Comparison of ENCODE assay signal across 23 cellular contexts in the genomic region with DNA sequence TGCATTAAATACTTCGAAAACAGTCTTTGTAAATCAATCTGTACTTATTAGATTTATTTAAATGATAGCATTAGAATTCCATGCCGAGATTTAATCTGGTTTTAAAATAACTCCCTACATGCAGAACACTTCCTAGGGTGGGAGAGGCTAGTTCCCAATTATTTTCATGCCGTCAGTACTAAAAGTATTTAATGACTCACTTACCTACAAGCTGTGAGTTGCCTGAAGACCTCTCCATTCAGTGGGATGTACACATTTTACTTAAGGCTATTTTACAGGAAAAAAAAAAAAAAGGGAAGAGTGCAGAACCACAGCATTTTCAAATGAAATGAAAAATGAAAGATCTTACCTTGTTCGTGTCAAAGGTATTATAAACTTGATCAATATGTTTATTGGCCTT. TPM values are rescaled to one million over a fixed set of nuclear protein-coding genes. Genes with fewer than 3 reads are reported as not detected.
"Had no signal": no experiment of that assay in that cellular context is flagged by ENCODE, and none has a peak within 500 bp of the region (broad histone marks: within the 10 kb centered on the region; RNA-seq: fewer than 3 reads in every experiment).

No MANE protein-coding gene starts in this region.

- H3K27me3 ChIP-seq: ascending aorta, cardiac muscle cell, ovary had no signal

- H3K9me3 Mint-ChIP-seq: activated CD4-positive, alpha-beta T cell treated with anti-CD3 and anti-CD28 coated beads, Interleukin-2, amount 10 ng/mL, durations not matched to agents 24 days and 14 days; activated CD8-positive, alpha-beta T cell treated with anti-CD3 and anti-CD28 coated beads for 36 hours; activated naive CD4-positive, alpha-beta T cell treated with anti-CD3 and anti-CD28 coated beads, Interleukin-2, amount 10 ng/mL, durations not matched to agents 7 days and 5 days; activated naive CD8-positive, alpha-beta T cell treated with anti-CD3 and anti-CD28 coated beads, Interleukin-2, amount 50 U/mL, for 24 hours; activated T-cell treated with anti-CD3 and anti-CD28 coated beads, Interleukin-2, amount 50 U/mL, for 24 hours; memory B cell; stimulated activated naive B cell treated with anti-CD40 and anti-IgM and Interleukin-4, amounts not matched to agents 10 μg/mL and 1 μg/mL and 100 μg/mL, for 72 hours had no signal

- DNase-seq: activated CD4-positive, alpha-beta T cell treated with anti-CD3 and anti-CD28 coated beads, Interleukin-2, amount 10 ng/mL, durations not matched to agents 24 days and 14 days; activated CD4-positive, CD25-positive, alpha-beta regulatory T cell; activated CD8-positive, alpha-beta T cell treated with anti-CD3 and anti-CD28 coated beads for 36 hours; activated naive CD4-positive, alpha-beta T cell treated with anti-CD3 and anti-CD28 coated beads, Interleukin-2, amount 10 ng/mL, durations not matched to agents 7 days and 5 days; activated naive CD8-positive, alpha-beta T cell treated with anti-CD3 and anti-CD28 coated beads, Interleukin-2, amount 50 U/mL, for 24 hours; activated T-cell treated with anti-CD3 and anti-CD28 coated beads, Interleukin-2, amount 50 U/mL, for 24 hours; dermis blood vessel endothelial cell; effector memory CD4-positive, alpha-beta T cell; foreskin melanocyte; head of caudate nucleus; kidney; left ventricle myocardium superior; mucosa of descending colon; naive B cell; ovary; stimulated activated naive B cell treated with anti-CD40 and anti-IgM and Interleukin-4, amounts not matched to agents 10 μg/mL and 1 μg/mL and 100 μg/mL, for 72 hours; T-helper 1 cell; T-helper 9 cell had no signal

- ATAC-seq: activated CD8-positive, alpha-beta T cell treated with anti-CD3 and anti-CD28 coated beads for 36 hours; activated naive CD8-positive, alpha-beta T cell treated with anti-CD3 and anti-CD28 coated beads, Interleukin-2, amount 50 U/mL, for 24 hours; left ventricle myocardium superior; mucosa of descending colon; stimulated activated naive B cell treated with anti-CD40 and anti-IgM and Interleukin-4, amounts not matched to agents 10 μg/mL and 1 μg/mL and 100 μg/mL, for 72 hours had no signal

- H3K27ac Mint-ChIP-seq: activated CD4-positive, alpha-beta T cell treated with anti-CD3 and anti-CD28 coated beads, Interleukin-2, amount 10 ng/mL, durations not matched to agents 24 days and 14 days; activated CD8-positive, alpha-beta T cell treated with anti-CD3 and anti-CD28 coated beads for 36 hours; activated naive CD4-positive, alpha-beta T cell treated with anti-CD3 and anti-CD28 coated beads, Interleukin-2, amount 10 ng/mL, durations not matched to agents 7 days and 5 days; activated naive CD8-positive, alpha-beta T cell treated with anti-CD3 and anti-CD28 coated beads, Interleukin-2, amount 50 U/mL, for 24 hours; activated T-cell treated with anti-CD3 and anti-CD28 coated beads, Interleukin-2, amount 50 U/mL, for 24 hours; memory B cell; naive B cell; stimulated activated naive B cell treated with anti-CD40 and anti-IgM and Interleukin-4, amounts not matched to agents 10 μg/mL and 1 μg/mL and 100 μg/mL, for 72 hours had no signal

- H3K27ac ChIP-seq: ascending aorta, cardiac muscle cell, ovary had no signal

- H3K4me1 Mint-ChIP-seq: activated CD4-positive, alpha-beta T cell treated with anti-CD3 and anti-CD28 coated beads, Interleukin-2, amount 10 ng/mL, durations not matched to agents 24 days and 14 days; activated naive CD4-positive, alpha-beta T cell treated with anti-CD3 and anti-CD28 coated beads, Interleukin-2, amount 10 ng/mL, durations not matched to agents 7 days and 5 days; activated naive CD8-positive, alpha-beta T cell treated with anti-CD3 and anti-CD28 coated beads, Interleukin-2, amount 50 U/mL, for 24 hours; memory B cell; naive B cell; stimulated activated naive B cell treated with anti-CD40 and anti-IgM and Interleukin-4, amounts not matched to agents 10 μg/mL and 1 μg/mL and 100 μg/mL, for 72 hours had no signal

- H3K4me3 Mint-ChIP-seq: activated CD4-positive, alpha-beta T cell treated with anti-CD3 and anti-CD28 coated beads, Interleukin-2, amount 10 ng/mL, durations not matched to agents 24 days and 14 days; activated CD8-positive, alpha-beta T cell treated with anti-CD3 and anti-CD28 coated beads for 36 hours; activated naive CD4-positive, alpha-beta T cell treated with anti-CD3 and anti-CD28 coated beads, Interleukin-2, amount 10 ng/mL, durations not matched to agents 7 days and 5 days; activated naive CD8-positive, alpha-beta T cell treated with anti-CD3 and anti-CD28 coated beads, Interleukin-2, amount 50 U/mL, for 24 hours; activated T-cell treated with anti-CD3 and anti-CD28 coated beads, Interleukin-2, amount 50 U/mL, for 24 hours; memory B cell; naive B cell; stimulated activated naive B cell treated with anti-CD40 and anti-IgM and Interleukin-4, amounts not matched to agents 10 μg/mL and 1 μg/mL and 100 μg/mL, for 72 hours had no signal

- H3K4me1 ChIP-seq: ascending aorta had no signal

- H3K36me3 Mint-ChIP-seq: activated naive CD4-positive, alpha-beta T cell treated with anti-CD3 and anti-CD28 coated beads, Interleukin-2, amount 10 ng/mL, durations not matched to agents 7 days and 5 days; memory B cell; naive B cell; stimulated activated naive B cell treated with anti-CD40 and anti-IgM and Interleukin-4, amounts not matched to agents 10 μg/mL and 1 μg/mL and 100 μg/mL, for 72 hours had no signal

- H3K4me3 ChIP-seq: ascending aorta, cardiac muscle cell, mucosa of descending colon, ovary had no signal

- H3K36me3 ChIP-seq: ascending aorta, cardiac muscle cell, ovary had no signal

- FAIRE-seq: kidney had no signal

- H3K9me3 ChIP-seq: ascending aorta, mucosa of descending colon, ovary had no signal

RNA-seq across cellular contexts. Expression of a gene that starts 0.5 kb away (rescaled TPM):
- total RNA-seq: activated CD4-positive, alpha-beta T cell treated with anti-CD3 and anti-CD28 coated beads, Interleukin-2, amount 10 ng/mL, durations not matched to agents 24 days and 14 days; activated CD8-positive, alpha-beta T cell treated with anti-CD3 and anti-CD28 coated beads for 36 hours; ascending aorta; cardiac muscle cell; dermis blood vessel endothelial cell; fibroblast of lung; kidney; mucosa of descending colon; ovary; ureter had no signal
- polyA plus RNA-seq: cardiac muscle cell, fibroblast of lung had no signal
